Comparison of ENCODE assay signal across 19 cellular contexts in genomic region chr19:44799627-44800257, GRCh38. TPM values are rescaled to one million over a fixed set of nuclear protein-coding genes. Genes with fewer than 3 reads are reported as not detected.
DNase-seq lines count a peak whose midpoint lies in the region; ATAC-seq, FAIRE-seq and TF ChIP-seq lines count a peak whose summit lies in the region.
"Had no signal": no experiment of that assay in that cellular context is flagged by ENCODE, and none has a peak within 500 bp of the region (broad histone marks: within the 10 kb centered on the region; RNA-seq: fewer than 3 reads in every experiment).

No MANE protein-coding gene starts in this region.

- no peak for TF ChIP-seq EP300 in H1 (IDR thresholded peaks at IDR 0.05; ENCODE audit: borderline replicate concordance in 1 of 2, low read depth in 2 of 2, low read length in 2 of 2)

- POLR2A ChIA-PET in H1 (lab: Charles Lee; ENCODE audit: partially characterized antibody) = interaction anchor here (0.8 to 2.3 kb wide), 3 partner anchors 10 to 17 kb away, joined by 3 to 8 read pairs (median 3); partner anchors contain the start of gene BCAM

- H2AK5ac ChIP-seq in H1 (ENCODE audit: low read depth, low read length) = peak overlapping the region; percentile 78; the same call in 1 of the 2 replicates

- no peak for TF ChIP-seq RAD21 in H1 (IDR thresholded peaks at IDR 0.05 in 1 of 2, conservative IDR thresholded peaks at IDR 0.05 in 1 of 2; ENCODE audit: low read depth in 2 of 2, low read length in 2 of 2)

- H3K36me3 Mint-ChIP-seq in naive B cell = no peaks in the 10 kb centered on the region
- H3K36me3 Mint-ChIP-seq: activated naive CD4-positive, alpha-beta T cell treated with anti-CD3 and anti-CD28 coated beads, Interleukin-2, amount 10 ng/mL, durations not matched to agents 7 days and 5 days; natural killer cell had no signal

- H2BK120ac ChIP-seq in H1 (replicated peaks; ENCODE audit: low read depth, low read length) = no peak overlapping the region

- H3K27ac ChIP-seq in HUES64 (ENCODE audit: low read depth, low read length) (peak overlapping the region; percentile 69; the same call in 1 of the 2 replicates), H1 (ENCODE audit: low read depth, low read length) (no peak overlapping the region; the same call in 1 of the 2 replicates), upper lobe of right lung (no peak overlapping the region)
- H3K27ac ChIP-seq: transverse colon had no signal

- peaks cover 20 to 28% (median 23%) of the 10 kb centered on the region in 3 donors for H3K4me1 Mint-ChIP-seq in naive B cell
- H3K4me1 Mint-ChIP-seq: natural killer cell had no signal

- CTCF ChIA-PET in H1 (lab: Charles Lee; ENCODE audit: partially characterized antibody) = interaction anchor here (1.0 to 9.2 kb wide), 6 partner anchors 8 to 75 kb away, joined by 3 to 80 read pairs (median 6); partner anchors contain the start of gene NECTIN2

- H3K4me1 ChIP-seq in HUES64 (ENCODE audit: insufficient read depth, low read length) (no peaks in the 10 kb centered on the region), H1 (replicated peaks in 1 of 4; ENCODE audit: control insufficient read depth in 3 of 4, insufficient read depth in 4 of 4, low read length in 3 of 4) (peaks cover 5 to 10% (median 6%) of the 10 kb centered on the region in 4 experiments; a peak in 6 of 7 replicates), upper lobe of right lung (peaks cover 7% of the 10 kb centered on the region)
- H3K4me1 ChIP-seq: BE2C, HAP-1 had no signal

- H3K56ac ChIP-seq in H1 (replicated peaks; ENCODE audit: insufficient read length, low read depth, low read length) = no peak overlapping the region

- no peak overlapping the region for H3K14ac ChIP-seq in H1 (ENCODE audit: insufficient read length)

- intact Hi-C loops in upper lobe of right lung (cut with DNase I) = loop anchor here (5.0 kb wide), 1 partner anchor 43 kb away; no protein-coding TSS in a partner anchor

- H3K9me3 ChIP-seq in HUES64 (ENCODE audit: insufficient read depth, low read depth, low read length) (no peaks in the 10 kb centered on the region), H1 (ENCODE audit: insufficient read depth in 2 of 2, low read depth in 1 of 2, low read length in 1 of 2) (no peaks in the 10 kb centered on the region), upper lobe of right lung (no peaks in the 10 kb centered on the region)
- H3K9me3 ChIP-seq: BE2C, HAP-1, transverse colon had no signal

- no peak overlapping the region for H3K4ac ChIP-seq in H1 (replicated peaks; ENCODE audit: insufficient read length, low read depth, low read length)

- H3K27me3 ChIP-seq in HUES64 (ENCODE audit: insufficient read depth, low read length) = peaks cover 21% of the 10 kb centered on the region
- H3K27me3 ChIP-seq in H1 (replicated peaks in 1 of 4; ENCODE audit: control insufficient read depth in 3 of 4, extremely low read depth in 1 of 4, insufficient read depth in 3 of 4, low read length in 3 of 4) = peaks cover 0 to 15% (median 14%) of the 10 kb centered on the region in 4 experiments; a peak in 6 of 7 replicates
- H3K27me3 ChIP-seq in upper lobe of right lung = no peaks in the 10 kb centered on the region
- H3K27me3 ChIP-seq: BE2C, transverse colon had no signal

- H3K9ac ChIP-seq in HUES64 (ENCODE audit: low read depth, low read length) (no peak overlapping the region), H1 (replicated peaks in 1 of 4; ENCODE audit: extremely low read depth in 1 of 4, low read depth in 3 of 4, low read length in 3 of 4) (no peak overlapping the region)

- DNase-seq in ELF-1 (ENCODE audit: low read depth, low spot score) (peak; percentile 41), H1 (ENCODE audit: low read depth in 1 of 2, low spot score in 2 of 2) (no peak), naive B cell (no peak), upper lobe of right lung (no peak), NCI-H748 treated with DMSO at 0.1 percent for 48 hours (lab: John Stamatoyannopoulos, UW) (no peak)
- no peak for DNase-seq in stimulated activated CD4-positive, alpha-beta T cell treated with anti-CD3 and anti-CD28 coated beads, Interleukin-4, amount 100 ng/mL, for 4 hours
- DNase-seq: SIG-M5 had no signal

- H3K9me3 Mint-ChIP-seq in naive B cell = peaks cover 0 to 3% (median 0%) of the 10 kb centered on the region in 7 donors
- H3K9me3 Mint-ChIP-seq: activated CD4-positive, alpha-beta memory T cell treated with anti-CD3 and anti-CD28 coated beads, Interleukin-2, amount 10 ng/mL, durations not matched to agents 7 days and 5 days; activated naive CD4-positive, alpha-beta T cell treated with anti-CD3 and anti-CD28 coated beads, Interleukin-2, amount 10 ng/mL, durations not matched to agents 7 days and 5 days; natural killer cell; stimulated activated naive CD8-positive, alpha-beta T cell treated with anti-CD3 and anti-CD28 coated beads, Interleukin-15, amount 100 ng/mL, for 72 hours had no signal

- H3K18ac ChIP-seq in H1 (ENCODE audit: extremely low read depth, low read length) = no peak overlapping the region

- H3K79me1 ChIP-seq in H1 (ENCODE audit: low read depth, low read length) = no peaks in the 10 kb centered on the region

- no peak overlapping the region for H4K8ac ChIP-seq in H1 (ENCODE audit: extremely low read depth, insufficient read depth, low read length)

- ATAC-seq in naive B cell (ENCODE audit: low read depth in 2 of 2) = no peak
- ATAC-seq in upper lobe of right lung = no peak

- 82% methylated on average over 9 of the region's 9 CpGs for WGBS in HUES64
- WGBS in H1 (ENCODE audit: extremely low coverage in 1 of 2, insufficient coverage in 1 of 2, insufficient read length in 1 of 2, insufficient replicate concordance in 2 of 2, low coverage in 1 of 2, low lambda C conversion rate in 2 of 2, missing lambda C conversion rate in 1 of 2), 2 experiments = 75% methylated on average over 9 of the region's 9 CpGs; no CpG with 5 or more reads in 1 of the 2 experiments

- H3K4me3 ChIP-seq in HUES64 (ENCODE audit: low read length) (no peak overlapping the region), H1 (ENCODE audit: extremely low read depth in 1 of 4, insufficient read depth in 2 of 4, low read depth in 3 of 4, low read length in 4 of 4) (no peak overlapping the region), upper lobe of right lung (no peak overlapping the region)
- H3K4me3 ChIP-seq: HAP-1, transverse colon had no signal

- H3K36me3 ChIP-seq in HUES64 (ENCODE audit: insufficient read depth, low read length) = peaks cover 17% of the 10 kb centered on the region; the same call in 1 of the 2 replicates
- peaks cover 0 to 11% (median 2%) of the 10 kb centered on the region in 4 experiments; a peak in 3 of 8 replicates for H3K36me3 ChIP-seq in H1 (ENCODE audit: control insufficient read depth in 2 of 4, insufficient read depth in 4 of 4, low read length in 3 of 4)
- no peaks in the 10 kb centered on the region for H3K36me3 ChIP-seq in upper lobe of right lung
- H3K36me3 ChIP-seq: BE2C, HAP-1, transverse colon had no signal

- H3K23me2 ChIP-seq in H1 (ENCODE audit: low read depth, low read length) = 0 out of 2 replicates have a peak, but pooled peaks cover 1% of the 10 kb centered on the region

- H4K91ac ChIP-seq in H1 (replicated peaks; ENCODE audit: insufficient read length, low read length) = no peak overlapping the region

- H3K23ac ChIP-seq in H1 (ENCODE audit: insufficient read length) = no peak overlapping the region

- no peak for FAIRE-seq in H1 (lab: Jason Lieb, UNC)

- peak overlapping the region; percentile 69; the same call in 1 of the 2 replicates for H2BK5ac ChIP-seq in H1 (ENCODE audit: low read depth, low read length)

- H3K79me2 ChIP-seq in H1 (ENCODE audit: control insufficient read depth in 1 of 2, insufficient read depth in 2 of 2, low read length in 2 of 2) = no peaks in the 10 kb centered on the region

- H3K4me2 ChIP-seq in H1 (ENCODE audit: insufficient read depth in 1 of 2, low read depth in 2 of 2, low read length in 2 of 2) = no peak overlapping the region; a peak in 1 of 4 replicates

- peaks cover 0 to 2% of the 10 kb centered on the region in 2 experiments for H4K20me1 ChIP-seq in H1 (replicated peaks in 1 of 2; ENCODE audit: control insufficient read depth in 1 of 2, insufficient read depth in 2 of 2, low read length in 2 of 2)

- TF ChIP-seq CTCF in H1 (IDR thresholded peaks at IDR 0.05; ENCODE audit: control extremely low read depth in 1 of 3, insufficient read depth in 1 of 3, low read depth in 1 of 3, low read length in 3 of 3) (no peak), upper lobe of right lung (IDR thresholded peaks at IDR 0.05) (no peak)

- H2BK12ac ChIP-seq in H1 (ENCODE audit: low read depth, low read length) = peak overlapping the region; percentile 60; the same call in 1 of the 2 replicates

- TF ChIP-seq POLR2A in H1 (IDR thresholded peaks at IDR 0.05; ENCODE audit: control extremely low read depth in 1 of 2, low read depth in 2 of 2, low read length in 2 of 2) = no peak

- no peak overlapping the region for H2BK15ac ChIP-seq in H1 (ENCODE audit: low read length)

- H3K27ac Mint-ChIP-seq in naive B cell = peak overlapping the region in 4 of 6 donors; percentile 24 to 69 (median 38)
- H3K27ac Mint-ChIP-seq: activated CD4-positive, alpha-beta memory T cell treated with anti-CD3 and anti-CD28 coated beads, Interleukin-2, amount 10 ng/mL, durations not matched to agents 7 days and 5 days; natural killer cell had no signal

- no peak overlapping the region for H4K5ac ChIP-seq in H1 (ENCODE audit: insufficient read length, low read depth, low read length)

- peak overlapping the region in 2 of 8 donors; percentile 57 to 68 for H3K4me3 Mint-ChIP-seq in naive B cell
- H3K4me3 Mint-ChIP-seq: activated CD4-positive, alpha-beta memory T cell treated with anti-CD3 and anti-CD28 coated beads, Interleukin-2, amount 10 ng/mL, durations not matched to agents 7 days and 5 days; activated naive CD4-positive, alpha-beta T cell treated with anti-CD3 and anti-CD28 coated beads, Interleukin-2, amount 10 ng/mL, durations not matched to agents 7 days and 5 days; natural killer cell; stimulated activated naive CD8-positive, alpha-beta T cell treated with anti-CD3 and anti-CD28 coated beads, Interleukin-15, amount 100 ng/mL, for 72 hours had no signal

- peaks cover 0 to 13% (median 7%) of the 10 kb centered on the region in 3 donors for H3K27me3 Mint-ChIP-seq in naive B cell
- H3K27me3 Mint-ChIP-seq: stimulated activated naive CD8-positive, alpha-beta T cell treated with anti-CD3 and anti-CD28 coated beads, Interleukin-15, amount 100 ng/mL, for 72 hours had no signal

- no peak overlapping the region for H2BK20ac ChIP-seq in H1 (ENCODE audit: low read length)

- H2AFZ ChIP-seq in H1 (ENCODE audit: low read length) = no peak overlapping the region

RNA-seq across cellular contexts. Expression of gene BCAM, which starts 9.2 kb away (rescaled TPM):
- polyA plus RNA-seq in HUES64 (2013, experiment 1 of 2) = 30.2 TPM
- polyA plus RNA-seq in HUES64 (2013, experiment 2 of 2) = 39.3 TPM
- total RNA-seq in H1 (2021; fragmentation: NEBNext Ultra II Directional; extraction: Animal tissue kit (Norgen Biotek cat#: 25700)) = 81.4 and 83.0 TPM in 2 replicates
- polyA plus RNA-seq in H1 (2011; rRNA removed) (32.5 and 84.3 TPM in 2 replicates), naive B cell (ENCODE audit: low read depth in 6 of 6) (not detected)
- polyA plus RNA-seq in H1 (2011; cell fraction: cytosol; rRNA removed) = 29.6 TPM
- polyA plus RNA-seq in H1 (2011; cell fraction: nucleus; rRNA removed) = 172 TPM
- polyA plus RNA-seq in H1 (2012, experiment 1 of 2) = 73.9 to 108 TPM (median 100 TPM) in 4 replicates
- polyA plus RNA-seq in H1 (2012, experiment 2 of 2) = 60.5 TPM
- polyA plus RNA-seq in H1 (2013, experiment 1 of 2) = 107 TPM
- polyA plus RNA-seq in H1 (2013, experiment 2 of 2) = 98.4 TPM
- 12.6 and 16.0 TPM in 2 replicates for polyA minus RNA-seq in H1 (2011; rRNA and poly(A)+ RNA removed)
- polyA minus RNA-seq in H1 (2011; cell fraction: cytosol; rRNA and poly(A)+ RNA removed) = 45.1 TPM
- 38.0 TPM for polyA minus RNA-seq in H1 (2011; cell fraction: nucleus; rRNA and poly(A)+ RNA removed)
- 280 TPM for total RNA-seq in upper lobe of right lung
- total RNA-seq: activated CD4-positive, alpha-beta memory T cell treated with anti-CD3 and anti-CD28 coated beads, Interleukin-2, amount 10 ng/mL, durations not matched to agents 7 days and 5 days; natural killer cell; T-helper 2 cell treated with Interferon-gamma antibody and Interleukin-4, amounts not matched to agents 100 ng/mL and 5 ng/mL, for 36 hours had no signal

RNA-seq across cellular contexts. Expression of gene CBLC, which starts 22.1 kb away (rescaled TPM):
- 3.9 TPM for polyA plus RNA-seq in HUES64 (2013, experiment 1 of 2)
- 5.1 TPM for polyA plus RNA-seq in HUES64 (2013, experiment 2 of 2)
- 17.4 and 19.2 TPM in 2 replicates for total RNA-seq in H1 (2021; fragmentation: NEBNext Ultra II Directional; extraction: Animal tissue kit (Norgen Biotek cat#: 25700))
- 35.7 and 53.4 TPM in 2 replicates for polyA plus RNA-seq in H1 (2011; rRNA removed)
- 29.6 TPM for polyA plus RNA-seq in H1 (2011; cell fraction: cytosol; rRNA removed)
- polyA plus RNA-seq in H1 (2011; cell fraction: nucleus; rRNA removed) = 73.8 TPM
- polyA plus RNA-seq in H1 (2012, experiment 1 of 2) = 10.4 to 27.8 TPM (median 20.4 TPM) in 4 replicates
- polyA plus RNA-seq in H1 (2012, experiment 2 of 2) = 14.5 TPM
- 15.0 TPM for polyA plus RNA-seq in H1 (2013, experiment 1 of 2)
- polyA plus RNA-seq in H1 (2013, experiment 2 of 2) = 13.7 TPM
- 20.2 and 26.7 TPM in 2 replicates for polyA minus RNA-seq in H1 (2011; rRNA and poly(A)+ RNA removed)
- polyA minus RNA-seq in H1 (2011; cell fraction: cytosol; rRNA and poly(A)+ RNA removed) = 23.1 TPM
- polyA minus RNA-seq in H1 (2011; cell fraction: nucleus; rRNA and poly(A)+ RNA removed) = 37.0 TPM
- polyA plus RNA-seq in naive B cell (ENCODE audit: low read depth in 6 of 6) = not detected
- 3.2 TPM for total RNA-seq in upper lobe of right lung
- total RNA-seq: activated CD4-positive, alpha-beta memory T cell treated with anti-CD3 and anti-CD28 coated beads, Interleukin-2, amount 10 ng/mL, durations not matched to agents 7 days and 5 days; natural killer cell; NCI-H460; posterior vena cava; skeletal muscle tissue; T-helper 2 cell treated with Interferon-gamma antibody and Interleukin-4, amounts not matched to agents 100 ng/mL and 5 ng/mL, for 36 hours had no signal

RNA-seq across cellular contexts. Expression of gene NECTIN2, which starts 46.4 kb away (rescaled TPM):
- polyA plus RNA-seq in HUES64 (2013, experiment 1 of 2) = 104 TPM
- 113 TPM for polyA plus RNA-seq in HUES64 (2013, experiment 2 of 2)
- 181 and 184 TPM in 2 replicates for total RNA-seq in H1 (2021; fragmentation: NEBNext Ultra II Directional; extraction: Animal tissue kit (Norgen Biotek cat#: 25700))
- polyA plus RNA-seq in H1 (2011; rRNA removed) = 237 and 318 TPM in 2 replicates
- 172 TPM for polyA plus RNA-seq in H1 (2011; cell fraction: cytosol; rRNA removed)
- 179 TPM for polyA plus RNA-seq in H1 (2011; cell fraction: nucleus; rRNA removed)
- polyA plus RNA-seq in H1 (2012, experiment 1 of 2) = 178 to 211 TPM (median 195 TPM) in 4 replicates
- 296 TPM for polyA plus RNA-seq in H1 (2012, experiment 2 of 2)
- 279 TPM for polyA plus RNA-seq in H1 (2013, experiment 1 of 2)
- polyA plus RNA-seq in H1 (2013, experiment 2 of 2) = 320 TPM
- polyA minus RNA-seq in H1 (2011; rRNA and poly(A)+ RNA removed) = 159 and 221 TPM in 2 replicates
- polyA minus RNA-seq in H1 (2011; cell fraction: cytosol; rRNA and poly(A)+ RNA removed) = 128 TPM
- 64.3 TPM for polyA minus RNA-seq in H1 (2011; cell fraction: nucleus; rRNA and poly(A)+ RNA removed)
- not detected for polyA plus RNA-seq in naive B cell (ENCODE audit: low read depth in 6 of 6)
- 108 TPM for total RNA-seq in upper lobe of right lung
- total RNA-seq: T-helper 2 cell treated with Interferon-gamma antibody and Interleukin-4, amounts not matched to agents 100 ng/mL and 5 ng/mL, for 36 hours had no signal

RNA-seq across cellular contexts. Expression of gene BCL3, which starts 51.2 kb away (rescaled TPM):
- polyA plus RNA-seq in HUES64 (2013, experiment 1 of 2) = 0.80 TPM
- polyA plus RNA-seq in HUES64 (2013, experiment 2 of 2) = 2.7 TPM
- total RNA-seq in H1 (2021; fragmentation: NEBNext Ultra II Directional; extraction: Animal tissue kit (Norgen Biotek cat#: 25700)) = 1.7 and 2.4 TPM in 2 replicates
- polyA plus RNA-seq in H1 (2011; rRNA removed) (0.88 and 3.0 TPM in 2 replicates), naive B cell (ENCODE audit: low read depth in 6 of 6) (10 to 100 TPM in 5 of 6 donors, 1 to 10 TPM in 1; 8.2 to 17.4 (median 14.1) TPM)
- 1.5 TPM for polyA plus RNA-seq in H1 (2011; cell fraction: cytosol; rRNA removed)
- polyA plus RNA-seq in H1 (2011; cell fraction: nucleus; rRNA removed) = 2.2 TPM
- 1.7 to 3.7 TPM (median 2.5 TPM) in 4 replicates for polyA plus RNA-seq in H1 (2012, experiment 1 of 2)
- polyA plus RNA-seq in H1 (2012, experiment 2 of 2) = 2.0 TPM
- polyA plus RNA-seq in H1 (2013, experiment 1 of 2) = 2.5 TPM
- polyA plus RNA-seq in H1 (2013, experiment 2 of 2) = 3.0 TPM
- 0.24 and 0.28 TPM in 2 replicates for polyA minus RNA-seq in H1 (2011; rRNA and poly(A)+ RNA removed)
- 2.6 TPM for polyA minus RNA-seq in H1 (2011; cell fraction: cytosol; rRNA and poly(A)+ RNA removed)
- polyA minus RNA-seq in H1 (2011; cell fraction: nucleus; rRNA and poly(A)+ RNA removed) = 1.2 TPM
- total RNA-seq in upper lobe of right lung = 87.4 TPM
